21 cellular contexts compared by ENCODE assay signal in the genomic region with DNA sequence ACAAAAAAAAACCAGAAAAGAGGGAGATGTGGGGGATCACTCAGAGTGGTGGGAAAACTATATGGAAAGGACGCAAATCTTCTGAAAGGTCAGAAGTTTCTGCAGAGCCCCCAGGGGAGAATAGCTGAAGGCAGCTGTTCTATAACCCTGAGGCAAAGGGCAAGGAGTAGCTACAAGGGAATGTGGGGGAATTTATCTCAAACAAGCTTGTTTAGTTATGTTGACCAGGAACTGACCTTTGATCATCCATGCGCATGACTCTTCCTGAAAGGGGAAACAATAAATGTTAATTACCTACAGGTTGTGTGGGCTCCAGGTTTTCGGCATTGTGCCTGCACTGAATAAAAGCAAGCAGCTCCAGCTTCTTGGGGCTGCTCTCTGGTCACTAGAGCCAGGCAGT.
"Had no signal": no experiment of that assay in that cellular context is flagged by ENCODE, and none has a peak within 500 bp of the region (broad histone marks: within the 10 kb centered on the region; RNA-seq: fewer than 3 reads in every experiment).

No MANE protein-coding gene starts in this region.

- H3K36me3 ChIP-seq: esophagus squamous epithelium, pancreas, stomach, thoracic aorta had no signal

- DNase-seq: activated CD4-positive, alpha-beta T cell treated with anti-CD3 and anti-CD28 coated beads for 48 hours; activated CD8-positive, alpha-beta memory T cell treated with anti-CD3 and anti-CD28 coated beads, Interleukin-2, amount 50 U/mL, for 4 hours; activated CD8-positive, alpha-beta T cell treated with anti-CD3 and anti-CD28 coated beads for 36 hours; activated gamma-delta T cell; activated T-cell treated with anti-CD3 and anti-CD28 coated beads, Interleukin-2, amount 50 U/mL, for 48 hours; amniotic stem cell; body of pancreas; caudate nucleus; esophagus squamous epithelium; foreskin fibroblast; glutamatergic neuron; left cardiac atrium; mammary epithelial cell; naive thymus-derived CD4-positive, alpha-beta T cell; pancreas; stimulated activated CD4-positive, alpha-beta T cell treated with anti-CD3 and anti-CD28 coated beads, Interleukin-12 subunit alpha, Interleukin-12 subunit beta, amount 100 ng/mL, for 4 hours; stimulated activated CD4-positive, alpha-beta T cell treated with anti-CD3 and anti-CD28 coated beads, Interleukin-2, amount 100 ng/mL, for 24 hours; stomach; T-helper 17 cell had no signal

- H3K27ac ChIP-seq: body of pancreas, esophagus squamous epithelium, pancreas, stomach, thoracic aorta had no signal

- H3K4me1 ChIP-seq: body of pancreas, esophagus squamous epithelium, pancreas, stomach had no signal

- ATAC-seq: activated CD8-positive, alpha-beta T cell treated with anti-CD3 and anti-CD28 coated beads for 36 hours; activated naive CD4-positive, alpha-beta T cell treated with anti-CD3 and anti-CD28 coated beads, Interleukin-2, amount 50 U/mL, for 72 hours; body of pancreas; left cardiac atrium; naive thymus-derived CD4-positive, alpha-beta T cell; pancreas; T-helper 17 cell had no signal

- H3K27me3 ChIP-seq: body of pancreas, esophagus squamous epithelium, pancreas, stomach had no signal

- H3K4me3 ChIP-seq: body of pancreas, esophagus squamous epithelium, pancreas, stomach, thoracic aorta had no signal

- H3K9me3 ChIP-seq: body of pancreas, esophagus squamous epithelium, pancreas, stomach, thoracic aorta had no signal
